15 cellular contexts compared by ENCODE assay signal in genomic region chr4:103451341-103451740, GRCh38.
A peak's percentile ranks its signal among the peaks of the same experiment; 100 is the strongest.
DNase-seq lines count a peak whose midpoint lies in the region; FAIRE-seq and TF ChIP-seq lines count a peak whose summit lies in the region.
"Had no signal": no experiment of that assay in that cellular context is flagged by ENCODE, and none has a peak within 500 bp of the region (broad histone marks: within the 10 kb centered on the region; RNA-seq: fewer than 3 reads in every experiment).

No MANE protein-coding gene starts in this region.

- no peaks in the 10 kb centered on the region for H3K27me3 ChIP-seq in mammary epithelial cell (ENCODE audit: insufficient read depth, low read length)
- H3K27me3 ChIP-seq: BLaER1 treated with 17β-estradiol and CSF1 and Interleukin-3, amounts not matched to agents 10 nM and 100 nM had no signal

- H4K20me1 ChIP-seq in mammary epithelial cell (ENCODE audit: insufficient read depth, low read length) = no peaks in the 10 kb centered on the region
- H4K20me1 ChIP-seq: BLaER1 treated with 17β-estradiol and CSF1 and Interleukin-3, amounts not matched to agents 10 nM and 100 nM had no signal

- FAIRE-seq in GM12892 (lab: Jason Lieb, UNC) = no peak
- FAIRE-seq: HTR-8/SVneo had no signal

- H3K9ac ChIP-seq in mammary epithelial cell (ENCODE audit: insufficient read depth, low read length) = no peak overlapping the region
- H3K9ac ChIP-seq: BLaER1 treated with 17β-estradiol and CSF1 and Interleukin-3, amounts not matched to agents 10 nM and 100 nM had no signal

- no peaks in the 10 kb centered on the region for H3K36me3 ChIP-seq in mammary epithelial cell (ENCODE audit: insufficient read depth, low read length)
- H3K36me3 ChIP-seq: BLaER1 treated with 17β-estradiol and CSF1 and Interleukin-3, amounts not matched to agents 10 nM and 100 nM had no signal

- TF ChIP-seq CTCF in Calu3 (IDR thresholded peaks at IDR 0.05; ENCODE audit: unreplicated experiment) (no peak), mammary epithelial cell (conservative IDR thresholded peaks at IDR 0.05 in 1 of 2, IDR thresholded peaks at IDR 0.05 in 1 of 2; ENCODE audit: extremely low read depth in 1 of 2, insufficient read depth in 1 of 2, low read depth in 1 of 2, low read length in 2 of 2) (no peak)

- H2AFZ ChIP-seq in mammary epithelial cell (ENCODE audit: low read depth, low read length) = peak overlapping the region; percentile 45

- in situ Hi-C loops in mammary epithelial cell (cut with MboI; ENCODE audit: low sequenced_read_pairs in 2 of 2) = no loop called here

- H3K9me3 Mint-ChIP-seq in Calu3 (ENCODE audit: low read depth, unreplicated experiment) = no peaks in the 10 kb centered on the region

- dilution Hi-C loops in mammary epithelial cell (cut with HindIII; ENCODE audit: low sequenced_read_pairs) = no loop called here

- no peaks in the 10 kb centered on the region for H3K27me3 Mint-ChIP-seq in Calu3 (ENCODE audit: unreplicated experiment)

- 15% methylated on average over 2 of the region's 2 CpGs for WGBS in mammary epithelial cell (ENCODE audit: low coverage, missing lambda C conversion rate)

- no peak overlapping the region for H3K4me3 ChIP-seq in mammary epithelial cell (replicated peaks in 1 of 3; ENCODE audit: insufficient read depth in 1 of 3, low read depth in 2 of 3, low read length in 3 of 3)
- H3K4me3 ChIP-seq: BLaER1 treated with 17β-estradiol and CSF1 and Interleukin-3, amounts not matched to agents 10 nM and 100 nM had no signal

- no TSS peak for BruUV-seq in Calu3 (replicated peaks; lab: Mats Ljungman, UMichigan)
- no TSS peak for BruUV-seq in mammary epithelial cell (replicated peaks; lab: Mats Ljungman, UMichigan)

- no peaks in the 10 kb centered on the region for H3K36me3 Mint-ChIP-seq in Calu3 (ENCODE audit: insufficient read depth, unreplicated experiment)

- H3K4me3 Mint-ChIP-seq in Calu3 (ENCODE audit: low read depth, unreplicated experiment) = no peak overlapping the region

- H3K4me2 ChIP-seq in mammary epithelial cell (ENCODE audit: insufficient read depth, low read depth, low read length) = peak overlapping the region; percentile 50
- H3K4me2 ChIP-seq: BLaER1 treated with 17β-estradiol and CSF1 and Interleukin-3, amounts not matched to agents 10 nM and 100 nM had no signal

- no peak overlapping the region for H3K27ac Mint-ChIP-seq in Calu3 (ENCODE audit: unreplicated experiment)

- H3K9me3 ChIP-seq in mammary epithelial cell (replicated peaks; ENCODE audit: insufficient read depth, low read length) = peaks cover 6% of the 10 kb centered on the region

- no peaks in the 10 kb centered on the region for H3K4me1 Mint-ChIP-seq in Calu3 (ENCODE audit: low read depth, unreplicated experiment)

- H3K79me2 ChIP-seq in mammary epithelial cell (ENCODE audit: insufficient read depth, low read length) = no peaks in the 10 kb centered on the region

- intact Hi-C loops in Calu3 (cut with micrococcal nuclease; ENCODE audit: unreplicated experiment) (no loop called here), mammary epithelial cell (cut with micrococcal nuclease) (no loop called here)

- TF ChIP-seq POLR2A in GM12892 (IDR thresholded peaks at IDR 0.05; ENCODE audit: low read depth, low read length) = no peak

- CTCF ChIA-PET in Calu3 (lab: Charles Lee) = no interaction called here
- CTCF ChIA-PET in mammary epithelial cell (lab: Charles Lee; ENCODE audit: low non-redundant PET) = no interaction called here

- DNase-seq in Calu3 (peak; percentile 4), M059J (ENCODE audit: low read depth) (peak; percentile 0), mammary epithelial cell (peak; percentile 87), kidney tubule cell (ENCODE audit: low spot score) (peak; percentile 41), NCI-H2171 (lab: John Stamatoyannopoulos, UW) (no peak), GM12892 (ENCODE audit: insufficient read length) (no peak), pons (ENCODE audit: low spot score) (no peak)
- no peak for DNase-seq in stimulated activated CD8-positive, alpha-beta memory T cell treated with anti-CD3 and anti-CD28 coated beads, Interleukin-4, amount 100 ng/mL, for 48 hours
- DNase-seq: 8988T, EL, NCI-H1048, NCI-H446 treated with DMSO at 0.1 percent for 48 hours, NCI-H82 had no signal

- H3K27ac ChIP-seq in mammary epithelial cell (ENCODE audit: insufficient read depth, low read depth, low read length) = no peak overlapping the region
- H3K27ac ChIP-seq: BLaER1 treated with 17β-estradiol and CSF1 and Interleukin-3, amounts not matched to agents 10 nM and 100 nM had no signal

- H3K4me1 ChIP-seq in mammary epithelial cell (ENCODE audit: insufficient read depth, low read length) = peaks cover 14% of the 10 kb centered on the region
- H3K4me1 ChIP-seq: BLaER1 treated with 17β-estradiol and CSF1 and Interleukin-3, amounts not matched to agents 10 nM and 100 nM had no signal

Comparison
In these comparisons a context has a peak if more than half of its experiments do, and no peak if none do; other contexts are left out.
1. DNase-seq: peak in Calu3 (single experiment), M059J (single experiment), mammary epithelial cell (single experiment) and kidney tubule cell (single experiment); none in stimulated activated CD8-positive, alpha-beta memory T cell treated with anti-CD3 and anti-CD28 coated beads, Interleukin-4, amount 100 ng/mL, for 48 hours (single experiment), NCI-H2171 (single experiment), GM12892 (single experiment) and pons (single experiment).